Comparison of ENCODE assay signal across 15 cellular contexts in genomic region chr10:32893431-32893830, GRCh38.
DNase-seq lines count a peak whose midpoint lies in the region; ATAC-seq, FAIRE-seq and TF ChIP-seq lines count a peak whose summit lies in the region.
"Had no signal": no experiment of that assay in that cellular context is flagged by ENCODE, and none has a peak within 500 bp of the region (broad histone marks: within the 10 kb centered on the region; RNA-seq: fewer than 3 reads in every experiment).

No MANE protein-coding gene starts in this region.

- H3K27ac ChIP-seq in CD4-positive, CD25-positive, alpha-beta regulatory T cell (ENCODE audit: insufficient read depth, low read length, poor library complexity, severe bottlenecking), result peak overlapping the region; percentile 7
- no peak overlapping the region for H3K27ac ChIP-seq in K562 (ENCODE audit: extremely low read depth, low read depth, low read length)
- H3K27ac ChIP-seq: epithelial cell of prostate had no signal

- CTCF ChIA-PET in K562 (lab: Yijun Ruan, JAX; ENCODE audit: low intra/inter-chr PET ratio), result no interaction called here

- H4K20me1 ChIP-seq in K562 (replicated peaks; ENCODE audit: control insufficient read depth, insufficient read depth, low read length), result no peaks in the 10 kb centered on the region

- no peaks in the 10 kb centered on the region for H3K79me2 ChIP-seq in K562 (ENCODE audit: control insufficient read depth, insufficient read depth, low read length)

- no peaks in the 10 kb centered on the region for H3K9me3 Mint-ChIP-seq in CD4-positive, CD25-positive, alpha-beta regulatory T cell

- peaks cover 7 to 21% (median 15%) of the 10 kb centered on the region in 4 donors for H3K4me1 Mint-ChIP-seq in CD4-positive, CD25-positive, alpha-beta regulatory T cell
- H3K4me1 Mint-ChIP-seq: B cell had no signal

- no peak for DNase-seq in CD4-positive, CD25-positive, alpha-beta regulatory T cell
- DNase-seq in LHCN-M2 (ENCODE audit: low read depth) (peak; percentile 32), K562 (ENCODE audit: extremely low read depth in 1 of 4, low spot score in 3 of 4) (peak in 1 of 4 experiments; percentile 24), left colon (no peak), NCI-H2171 treated with DMSO at 0.1 percent for 48 hours (lab: John Stamatoyannopoulos, UW) (no peak), GM19240 (ENCODE audit: insufficient read length, low spot score) (no peak)
- DNase-seq: activated gamma-delta T cell treated with Interleukin-2 at 50 U/mL for 16 hours; GF-D8; stimulated activated CD4-positive, alpha-beta T cell treated with anti-CD3 and anti-CD28 coated beads, Interleukin-4, amount 100 ng/mL, for 4 hours; stimulated activated naive CD4-positive, alpha-beta T cell treated with Interleukin-2 at 50 U/mL for 16 hours; T-helper 9 cell had no signal

- TF ChIP-seq EP300 in K562 (IDR thresholded peaks at IDR 0.05; ENCODE audit: low read length), result no peak

- TF ChIP-seq RAD21 in K562 (CRISPR knock-in tag; conservative IDR thresholded peaks at IDR 0.05 in 1 of 2, IDR thresholded peaks at IDR 0.05 in 1 of 2), result no peak

- no peaks in the 10 kb centered on the region for H3K9me3 ChIP-seq in CD4-positive, CD25-positive, alpha-beta regulatory T cell (ENCODE audit: control insufficient read depth in 2 of 2, low read length in 2 of 2)
- H3K9me3 ChIP-seq in K562 (replicated peaks; ENCODE audit: control insufficient read depth, insufficient read depth, low read depth, low read length), result no peaks in the 10 kb centered on the region

- peaks cover 31% of the 10 kb centered on the region for H3K36me3 Mint-ChIP-seq in CD4-positive, CD25-positive, alpha-beta regulatory T cell

- no peak for FAIRE-seq in K562 (lab: Jason Lieb, UNC)

- H2AFZ ChIP-seq in K562 (ENCODE audit: low read depth, low read length), result no peak overlapping the region

- no TSS peak for BruUV-seq in K562 (replicated peaks; lab: Mats Ljungman, UMichigan)

- no peaks in the 10 kb centered on the region for H3K9me1 ChIP-seq in K562 (ENCODE audit: control insufficient read depth, insufficient read depth, low read length)

- H3K27ac Mint-ChIP-seq in CD4-positive, CD25-positive, alpha-beta regulatory T cell, result no peak overlapping the region
- H3K27ac Mint-ChIP-seq: B cell had no signal

- no peak for ATAC-seq in CD4-positive, CD25-positive, alpha-beta regulatory T cell (ENCODE audit: low read depth in 2 of 2)
- ATAC-seq in K562 (peak; percentile 84), left colon (peak; percentile 37), GM18873 (IDR thresholded peaks at IDR 0.05; ENCODE audit: low FRiP score, unreplicated experiment) (no peak), GM19455 (IDR thresholded peaks at IDR 0.05; ENCODE audit: unreplicated experiment) (no peak)

- H3K36me3 ChIP-seq in CD4-positive, CD25-positive, alpha-beta regulatory T cell (ENCODE audit: control insufficient read depth, insufficient read depth, low read length), result peaks cover 26% of the 10 kb centered on the region
- peaks cover 25% of the 10 kb centered on the region for H3K36me3 ChIP-seq in K562 (ENCODE audit: control insufficient read depth, insufficient read depth, low read length)

- H3K27me3 ChIP-seq in CD4-positive, CD25-positive, alpha-beta regulatory T cell (ENCODE audit: control insufficient read depth, insufficient read depth, low read length), result no peaks in the 10 kb centered on the region
- no peaks in the 10 kb centered on the region; a peak in 2 of 5 replicates for H3K27me3 ChIP-seq in K562 (ENCODE audit: control insufficient read depth in 2 of 2, insufficient read depth in 2 of 2, low read length in 2 of 2)

- peaks cover 4% of the 10 kb centered on the region for H3K4me1 ChIP-seq in CD4-positive, CD25-positive, alpha-beta regulatory T cell (ENCODE audit: control insufficient read depth, insufficient read depth, low read length, poor library complexity, severe bottlenecking)
- no peaks in the 10 kb centered on the region; a peak in 2 of 5 replicates for H3K4me1 ChIP-seq in K562 (replicated peaks in 1 of 2; ENCODE audit: control insufficient read depth in 2 of 2, insufficient read depth in 2 of 2, low read length in 2 of 2)

- TF ChIP-seq CTCF in K562 (IDR thresholded peaks at IDR 0.05 in 2 of 3, conservative IDR thresholded peaks at IDR 0.05 in 1 of 3; ENCODE audit: insufficient read depth in 2 of 3, low read depth in 1 of 3, low read length in 3 of 3), result peak in 2 of 3 experiments; percentile 15 to 41; a peak in 1 of 6 replicates

- POLR2A ChIA-PET in K562 (lab: Yijun Ruan, JAX), result interaction anchor here (1.3 kb wide), 1 partner anchor 12 kb away, joined by 4 read pairs; no protein-coding TSS in a partner anchor

- H3K4me3 Mint-ChIP-seq in CD4-positive, CD25-positive, alpha-beta regulatory T cell, result no peak overlapping the region
- H3K4me3 Mint-ChIP-seq: B cell had no signal

- H3K4me3 ChIP-seq in CD4-positive, CD25-positive, alpha-beta regulatory T cell (ENCODE audit: low read depth, low read length), result no peak overlapping the region
- no peak overlapping the region for H3K4me3 ChIP-seq in K562

- intact Hi-C loops in K562 (cut with micrococcal nuclease) (no loop called here), left colon (cut with DNase I, micrococcal nuclease) (no loop called here)

- no peak overlapping the region for H3K4me2 ChIP-seq in K562 (ENCODE audit: insufficient read depth, low read length)

- H3K9ac ChIP-seq in K562 (ENCODE audit: insufficient read depth in 1 of 2, low read depth in 2 of 2, low read length in 2 of 2), result no peak overlapping the region

- no peak for TF ChIP-seq POLR2A in K562 (conservative IDR thresholded peaks at IDR 0.05)

- in situ Hi-C loops in K562 (cut with MboI), result no loop called here

- no peaks in the 10 kb centered on the region for H3K27me3 Mint-ChIP-seq in CD4-positive, CD25-positive, alpha-beta regulatory T cell
- H3K27me3 Mint-ChIP-seq: B cell had no signal

- WGBS in K562 (ENCODE audit: insufficient coverage, low coverage, missing lambda C conversion rate), result 17% methylated on average over 2 of the region's 2 CpGs

TF ChIP-seq in K562, 482 proteins besides CTCF, POLR2A, EP300 and RAD21:
- TF ChIP-seq ELK3 (CRISPR knock-in tag; IDR thresholded peaks at IDR 0.05) (no peak), PHB (CRISPR knock-in tag; IDR thresholded peaks at IDR 0.05) (no peak), DNMT1 (IDR thresholded peaks at IDR 0.05) (no peak), ZNF253 (CRISPR knock-in tag; conservative IDR thresholded peaks at IDR 0.05) (no peak), CHD1 (IDR thresholded peaks at IDR 0.05; ENCODE audit: low read length) (no peak), ZNF41 (CRISPR knock-in tag; conservative IDR thresholded peaks at IDR 0.05) (no peak), KAT2B (IDR thresholded peaks at IDR 0.05; ENCODE audit: low read depth, low read length) (no peak)
- TF ChIP-seq, protein P1, sequence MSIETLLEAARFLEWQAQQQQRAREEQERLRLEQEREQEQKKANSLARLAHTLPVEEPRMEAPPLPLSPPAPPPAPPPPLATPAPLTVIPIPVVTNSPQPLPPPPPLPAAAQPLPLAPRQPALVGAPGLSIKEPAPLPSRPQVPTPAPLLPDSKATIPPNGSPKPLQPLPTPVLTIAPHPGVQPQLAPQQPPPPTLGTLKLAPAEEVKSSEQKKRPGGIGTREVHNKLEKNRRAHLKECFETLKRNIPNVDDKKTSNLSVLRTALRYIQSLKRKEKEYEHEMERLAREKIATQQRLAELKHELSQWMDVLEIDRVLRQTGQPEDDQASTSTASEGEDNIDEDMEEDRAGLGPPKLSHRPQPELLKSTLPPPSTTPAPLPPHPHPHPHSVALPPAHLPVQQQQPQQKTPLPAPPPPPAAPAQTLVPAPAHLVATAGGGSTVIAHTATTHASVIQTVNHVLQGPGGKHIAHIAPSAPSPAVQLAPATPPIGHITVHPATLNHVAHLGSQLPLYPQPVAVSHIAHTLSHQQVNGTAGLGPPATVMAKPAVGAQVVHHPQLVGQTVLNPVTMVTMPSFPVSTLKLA (conservative IDR thresholded peaks at IDR 0.05), result no peak
- TF ChIP-seq, protein P2, sequence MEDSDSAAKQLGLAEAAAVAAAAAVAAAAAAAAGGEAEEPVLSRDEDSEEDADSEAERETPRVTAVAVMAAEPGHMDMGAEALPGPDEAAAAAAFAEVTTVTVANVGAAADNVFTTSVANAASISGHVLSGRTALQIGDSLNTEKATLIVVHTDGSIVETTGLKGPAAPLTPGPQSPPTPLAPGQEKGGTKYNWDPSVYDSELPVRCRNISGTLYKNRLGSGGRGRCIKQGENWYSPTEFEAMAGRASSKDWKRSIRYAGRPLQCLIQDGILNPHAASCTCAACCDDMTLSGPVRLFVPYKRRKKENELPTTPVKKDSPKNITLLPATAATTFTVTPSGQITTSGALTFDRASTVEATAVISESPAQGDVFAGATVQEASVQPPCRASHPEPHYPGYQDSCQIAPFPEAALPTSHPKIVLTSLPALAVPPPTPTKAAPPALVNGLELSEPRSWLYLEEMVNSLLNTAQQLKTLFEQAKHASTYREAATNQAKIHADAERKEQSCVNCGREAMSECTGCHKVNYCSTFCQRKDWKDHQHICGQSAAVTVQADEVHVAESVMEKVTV (CRISPR knock-in tag; IDR thresholded peaks at IDR 0.05), result no peak

Comparison
In these comparisons a context has a peak if more than half of its experiments do, and no peak if none do; other contexts are left out.
1. ATAC-seq: peak in K562 (single experiment) and left colon (single experiment); none in CD4-positive, CD25-positive, alpha-beta regulatory T cell (0 of 2), GM18873 (single experiment) and GM19455 (single experiment).